17 cellular contexts compared by ENCODE assay signal in the genomic region with DNA sequence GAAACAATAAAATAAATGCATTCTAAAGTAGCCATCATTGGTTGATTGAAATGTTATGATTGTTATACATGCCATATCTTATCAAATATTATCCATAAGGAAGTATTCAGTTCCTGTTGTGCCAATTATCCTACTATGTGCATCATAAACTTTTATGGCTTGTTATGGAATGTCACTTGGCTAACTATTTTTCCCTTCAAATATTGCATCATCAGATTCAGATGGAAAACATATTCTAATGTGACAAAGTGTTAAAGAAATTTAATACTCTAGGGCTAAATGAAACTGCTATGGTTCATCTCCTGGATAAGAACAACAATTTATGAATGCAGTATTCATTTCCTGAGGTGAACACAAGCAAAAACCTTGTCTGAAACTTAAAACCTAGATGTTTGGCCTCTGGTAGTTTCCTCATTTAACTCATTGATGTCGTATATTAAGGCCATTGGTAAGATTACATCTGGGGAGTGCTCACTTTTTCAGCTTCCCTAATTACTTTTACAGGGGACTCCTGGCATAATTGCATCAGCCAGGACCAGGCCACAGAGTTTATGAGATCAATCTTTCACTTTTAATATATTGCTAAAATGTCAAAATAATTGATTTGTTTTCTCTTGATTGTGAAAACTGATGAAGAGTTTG.
DNase-seq lines count a peak whose midpoint lies in the region; ATAC-seq, FAIRE-seq and TF ChIP-seq lines count a peak whose summit lies in the region.
"Had no signal": no experiment of that assay in that cellular context is flagged by ENCODE, and none has a peak within 500 bp of the region (broad histone marks: within the 10 kb centered on the region; RNA-seq: fewer than 3 reads in every experiment).

No MANE protein-coding gene starts in this region.

- H3K79me2 ChIP-seq in H1 (ENCODE audit: control insufficient read depth in 1 of 2, insufficient read depth in 2 of 2, low read length in 2 of 2), result no peaks in the 10 kb centered on the region

- H2BK12ac ChIP-seq in H1 (ENCODE audit: low read depth, low read length), result no peak overlapping the region

- H2AK5ac ChIP-seq in H1 (ENCODE audit: low read depth, low read length), result no peak overlapping the region

- no peak overlapping the region for H2BK5ac ChIP-seq in H1 (ENCODE audit: low read depth, low read length)

- no peaks in the 10 kb centered on the region for H3K23me2 ChIP-seq in H1 (ENCODE audit: low read depth, low read length)

- H3K56ac ChIP-seq in H1 (replicated peaks; ENCODE audit: insufficient read length, low read depth, low read length), result no peak overlapping the region

- no peaks in the 10 kb centered on the region for H4K20me1 ChIP-seq in H1 (replicated peaks in 1 of 2; ENCODE audit: control insufficient read depth in 1 of 2, insufficient read depth in 2 of 2, low read length in 2 of 2)

- TF ChIP-seq EP300 in H1 (IDR thresholded peaks at IDR 0.05; ENCODE audit: borderline replicate concordance in 1 of 2, low read depth in 2 of 2, low read length in 2 of 2), result no peak

- H3K23ac ChIP-seq in H1 (ENCODE audit: insufficient read length), result no peak overlapping the region

- H2AFZ ChIP-seq in H1 (ENCODE audit: low read length), result no peak overlapping the region; the same call in 1 of the 2 replicates
- H2AFZ ChIP-seq: GM23248 had no signal

- H3K4me2 ChIP-seq in H1 (ENCODE audit: insufficient read depth in 1 of 2, low read depth in 2 of 2, low read length in 2 of 2), result no peak overlapping the region

- H3K9me3 ChIP-seq in HEK293 (ENCODE audit: control insufficient read depth, insufficient read depth, low read depth, low read length) (no peaks in the 10 kb centered on the region), H1 (ENCODE audit: insufficient read depth in 2 of 2, low read depth in 1 of 2, low read length in 1 of 2) (no peaks in the 10 kb centered on the region)

- no peaks in the 10 kb centered on the region for H3K36me3 ChIP-seq in HEK293 (ENCODE audit: control insufficient read depth in 2 of 2, insufficient read depth in 1 of 2, low read length in 2 of 2)
- H3K36me3 ChIP-seq in H1 (ENCODE audit: control insufficient read depth in 2 of 4, insufficient read depth in 4 of 4, low read length in 3 of 4), result no peaks in the 10 kb centered on the region

- H3K4me1 ChIP-seq in HEK293 (ENCODE audit: control insufficient read depth, insufficient read depth, low read length) (peaks cover 2% of the 10 kb centered on the region; the same call in 1 of the 2 replicates), H1 (replicated peaks in 1 of 4; ENCODE audit: control insufficient read depth in 3 of 4, insufficient read depth in 4 of 4, low read length in 3 of 4) (no peaks in the 10 kb centered on the region)

- H3K18ac ChIP-seq in H1 (ENCODE audit: extremely low read depth, low read length), result no peak overlapping the region

- TF ChIP-seq CTCF in HEK293 (tag by site-specific recombination; IDR thresholded peaks at IDR 0.05), result no peak
- TF ChIP-seq CTCF in H1 (IDR thresholded peaks at IDR 0.05; ENCODE audit: control extremely low read depth in 1 of 3, insufficient read depth in 1 of 3, low read depth in 1 of 3, low read length in 3 of 3), result no peak

- POLR2A ChIA-PET in HEK293 (lab: Yijun Ruan, JAX) (no interaction called here), H1 (lab: Charles Lee; ENCODE audit: partially characterized antibody) (no interaction called here), HEK293T (lab: Yijun Ruan, JAX) (interaction anchor here (0.8 kb wide), 1 partner anchor 49 kb away, joined by 3 read pairs; no protein-coding TSS in a partner anchor)

- no peak overlapping the region for H3K4ac ChIP-seq in H1 (replicated peaks; ENCODE audit: insufficient read length, low read depth, low read length)

- no peak overlapping the region for H2BK15ac ChIP-seq in H1 (ENCODE audit: low read length)

- H3K14ac ChIP-seq in H1 (ENCODE audit: insufficient read length), result no peak overlapping the region

- 96% methylated on average over 1 of the region's 1 CpG; no CpG with 5 or more reads in 1 of the 2 experiments for WGBS in H1 (ENCODE audit: extremely low coverage in 1 of 2, insufficient coverage in 1 of 2, insufficient read length in 1 of 2, insufficient replicate concordance in 2 of 2, low coverage in 1 of 2, low lambda C conversion rate in 2 of 2, missing lambda C conversion rate in 1 of 2), 2 experiments

- no peak overlapping the region for H4K8ac ChIP-seq in H1 (ENCODE audit: extremely low read depth, insufficient read depth, low read length)

- no peak overlapping the region for H4K5ac ChIP-seq in H1 (ENCODE audit: insufficient read length, low read depth, low read length)

- H3K79me1 ChIP-seq in H1 (ENCODE audit: low read depth, low read length), result no peaks in the 10 kb centered on the region

- no peak for FAIRE-seq in H1 (lab: Jason Lieb, UNC)
- FAIRE-seq: A204.1, GM12891, HTR-8/SVneo had no signal

- DNase-seq in LHCN-M2 (ENCODE audit: low read depth) (peak; percentile 8), H1 (ENCODE audit: low read depth in 1 of 2, low spot score in 2 of 2) (no peak), left kidney (ENCODE audit: low read depth, low spot score) (peak; percentile 39), HEK293T (ENCODE audit: extremely low spot score) (no peak), NCI-H526 (lab: John Stamatoyannopoulos, UW) (no peak)
- DNase-seq: CD4-positive, alpha-beta memory T cell; DMS79; GM23248; H9; HFFc6; KBM-7 had no signal

- CTCF ChIA-PET in HEK293 (lab: Yijun Ruan, JAX), result no interaction called here
- CTCF ChIA-PET in H1 (lab: Charles Lee; ENCODE audit: partially characterized antibody), result interaction anchor here (1.0 kb wide), 1 partner anchor 16 kb away, joined by 6 read pairs; no protein-coding TSS in a partner anchor
- CTCF ChIA-PET in HEK293T (lab: Yijun Ruan, JAX), result no interaction called here

- TF ChIP-seq RAD21 in H1 (IDR thresholded peaks at IDR 0.05 in 1 of 2, conservative IDR thresholded peaks at IDR 0.05 in 1 of 2; ENCODE audit: low read depth in 2 of 2, low read length in 2 of 2), result no peak

- H2BK120ac ChIP-seq in H1 (replicated peaks; ENCODE audit: low read depth, low read length), result no peak overlapping the region

- H2BK20ac ChIP-seq in H1 (ENCODE audit: low read length), result no peak overlapping the region

- no peak overlapping the region for H4K91ac ChIP-seq in H1 (replicated peaks; ENCODE audit: insufficient read length, low read length)

- H3K27ac ChIP-seq in HEK293 (ENCODE audit: extremely low read depth, low read depth, low read length) (no peak overlapping the region), H1 (ENCODE audit: low read depth, low read length) (no peak overlapping the region)
- H3K27ac ChIP-seq: C4-2B, GM23248 had no signal

- H3K4me3 ChIP-seq in HEK293 (ENCODE audit: low read depth, low read length) (no peak overlapping the region), H1 (ENCODE audit: extremely low read depth in 1 of 4, insufficient read depth in 2 of 4, low read depth in 3 of 4, low read length in 4 of 4) (no peak overlapping the region)
- H3K4me3 ChIP-seq: GM23248 had no signal

- H3K9ac ChIP-seq in H1 (replicated peaks in 1 of 4; ENCODE audit: extremely low read depth in 1 of 4, low read depth in 3 of 4, low read length in 3 of 4), result no peak overlapping the region
- H3K9ac ChIP-seq: GM23248 had no signal

- no peak for TF ChIP-seq POLR2A in H1 (IDR thresholded peaks at IDR 0.05; ENCODE audit: control extremely low read depth in 1 of 2, low read depth in 2 of 2, low read length in 2 of 2)

- ATAC-seq in GM21717 (IDR thresholded peaks at IDR 0.05; ENCODE audit: unreplicated experiment), result no peak

- H3K27me3 ChIP-seq in H1 (replicated peaks in 1 of 4; ENCODE audit: control insufficient read depth in 3 of 4, extremely low read depth in 1 of 4, insufficient read depth in 3 of 4, low read length in 3 of 4), result no peaks in the 10 kb centered on the region

TF ChIP-seq in HEK293, 187 proteins besides CTCF, POLR2A, EP300 and RAD21 (continues in another document):
- TF ChIP-seq SP3 (tag by site-specific recombination; IDR thresholded peaks at IDR 0.05) (no peak), GLI2 (tag by site-specific recombination; IDR thresholded peaks at IDR 0.05; ENCODE audit: borderline replicate concordance, low read depth) (peak; percentile 93), ZNF654 (tag by site-specific recombination; IDR thresholded peaks at IDR 0.05; ENCODE audit: low read depth) (peak; percentile 14; the same call in 1 of the 2 replicates)

TF ChIP-seq in H1, 55 proteins besides CTCF, POLR2A, EP300 and RAD21:
- no peak for TF ChIP-seq KDM4A (IDR thresholded peaks at IDR 0.05; ENCODE audit: low read depth, low read length, severe bottlenecking)
- no peak for TF ChIP-seq POU5F1 (IDR thresholded peaks at IDR 0.05; ENCODE audit: low read depth, low read length)
- TF ChIP-seq CEBPB (IDR thresholded peaks at IDR 0.05; ENCODE audit: low read depth, low read length), result peak; percentile 39; the same call in 1 of the 2 replicates
- no peak for TF ChIP-seq RFX5 (IDR thresholded peaks at IDR 0.05; ENCODE audit: borderline replicate concordance, low read depth, low read length)
- no peak for TF ChIP-seq GTF2F1 (IDR thresholded peaks at IDR 0.05; ENCODE audit: borderline replicate concordance, low read depth, low read length)

TF ChIP-seq in HEK293T, 16 proteins besides CTCF, POLR2A, EP300 and RAD21:
- TF ChIP-seq FOXK2 (IDR thresholded peaks at IDR 0.05) (no peak), HDGF (IDR thresholded peaks at IDR 0.05; ENCODE audit: borderline replicate concordance) (no peak), SP1 (IDR thresholded peaks at IDR 0.05) (no peak), LEF1 (IDR thresholded peaks at IDR 0.05; ENCODE audit: borderline replicate concordance) (no peak), FOXM1 (IDR thresholded peaks at IDR 0.05; ENCODE audit: borderline replicate concordance) (no peak), ZNF384 (IDR thresholded peaks at IDR 0.05) (no peak), BHLHE40 (IDR thresholded peaks at IDR 0.05; ENCODE audit: borderline replicate concordance) (no peak), TARDBP (IDR thresholded peaks at IDR 0.05) (no peak), L3MBTL2 (conservative IDR thresholded peaks at IDR 0.05) (no peak), ELF4 (IDR thresholded peaks at IDR 0.05) (no peak), ARNT (IDR thresholded peaks at IDR 0.05) (no peak), CTBP1 (IDR thresholded peaks at IDR 0.05; ENCODE audit: borderline replicate concordance) (no peak), NFRKB (IDR thresholded peaks at IDR 0.05) (no peak), SUZ12 (IDR thresholded peaks at IDR 0.05) (no peak), FOXA1 (IDR thresholded peaks at IDR 0.05) (no peak)
- TF ChIP-seq, protein P1, sequence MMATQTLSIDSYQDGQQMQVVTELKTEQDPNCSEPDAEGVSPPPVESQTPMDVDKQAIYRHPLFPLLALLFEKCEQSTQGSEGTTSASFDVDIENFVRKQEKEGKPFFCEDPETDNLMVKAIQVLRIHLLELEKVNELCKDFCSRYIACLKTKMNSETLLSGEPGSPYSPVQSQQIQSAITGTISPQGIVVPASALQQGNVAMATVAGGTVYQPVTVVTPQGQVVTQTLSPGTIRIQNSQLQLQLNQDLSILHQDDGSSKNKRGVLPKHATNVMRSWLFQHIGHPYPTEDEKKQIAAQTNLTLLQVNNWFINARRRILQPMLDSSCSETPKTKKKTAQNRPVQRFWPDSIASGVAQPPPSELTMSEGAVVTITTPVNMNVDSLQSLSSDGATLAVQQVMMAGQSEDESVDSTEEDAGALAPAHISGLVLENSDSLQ (IDR thresholded peaks at IDR 0.05), result no peak
TF ChIP-seq in HEK293T: peak in this region for 0.

Comparison
In these comparisons a context has a peak if more than half of its experiments do, and no peak if none do; other contexts are left out.
1. DNase-seq: peak in LHCN-M2 (single experiment) and left kidney (single experiment); none in H1 (0 of 2), HEK293T (single experiment) and NCI-H526 (0 of 2).